Comparison of ENCODE assay signal across 17 cellular contexts in the genomic region with DNA sequence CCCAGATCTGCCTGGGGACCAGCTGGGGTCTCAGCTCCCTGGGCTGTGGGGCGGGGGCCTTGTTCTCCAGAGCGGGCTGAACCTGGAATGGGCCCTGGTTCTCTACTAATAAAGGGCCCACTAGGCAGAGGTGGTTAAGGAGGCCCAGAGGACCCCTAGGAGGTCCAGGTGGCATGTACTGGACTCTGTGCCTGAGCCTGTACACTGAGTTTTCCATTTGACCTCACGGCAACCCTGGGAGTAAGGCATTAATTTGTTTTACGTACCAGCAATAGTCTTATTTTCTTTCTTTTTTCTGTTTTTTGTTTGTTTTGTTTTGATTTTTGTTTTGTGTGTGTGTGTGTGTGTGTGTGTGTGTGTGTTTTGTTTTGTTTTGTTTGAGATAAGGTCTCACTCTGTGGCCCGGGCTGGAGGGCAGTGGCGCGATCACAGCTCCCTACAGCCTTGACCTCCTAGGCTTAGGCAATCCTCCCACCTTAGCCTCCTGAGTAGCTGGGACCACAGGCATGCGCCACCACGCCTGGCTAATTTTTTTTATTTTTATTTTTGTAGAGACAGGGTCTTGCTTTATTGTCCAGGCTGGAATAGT. TPM values are rescaled to one million over a fixed set of nuclear protein-coding genes. Genes with fewer than 3 reads are reported as not detected.
DNase-seq lines count a peak whose midpoint lies in the region; ATAC-seq and TF ChIP-seq lines count a peak whose summit lies in the region.
"Had no signal": no experiment of that assay in that cellular context is flagged by ENCODE, and none has a peak within 500 bp of the region (broad histone marks: within the 10 kb centered on the region; RNA-seq: fewer than 3 reads in every experiment).

No MANE protein-coding gene starts in this region.

- no peak for DNase-seq in activated naive CD4-positive, alpha-beta T cell treated with anti-CD3 and anti-CD28 coated beads, Interleukin-2, amount 50 U/mL, for 72 hours (ENCODE audit: low spot score in 2 of 2)
- DNase-seq in body of pancreas = peak in 1 of 4 donors; percentile 12
- no peak for DNase-seq in neuronal stem cell (ENCODE audit: low spot score)
- no peak for DNase-seq in EL
- DNase-seq in activated T-cell treated with anti-CD3 and anti-CD28 coated beads for 4 hours = no peak
- DNase-seq: AML-193; Caco-2; CD4-positive, alpha-beta T cell; DMS79; GF-D8 had no signal

- H3K4me2 ChIP-seq in neuronal stem cell (ENCODE audit: insufficient read depth, low read length, poor library complexity, severe bottlenecking) = no peak overlapping the region
- H3K4me2 ChIP-seq: A549 had no signal

- no peak overlapping the region for H4K91ac ChIP-seq in neuronal stem cell (ENCODE audit: low read depth, low read length, poor library complexity)

- no peak overlapping the region for H3K14ac ChIP-seq in neuronal stem cell (ENCODE audit: low read length)

- intact Hi-C loops in body of pancreas (cut with DNase I) = no loop called here

- no peaks in the 10 kb centered on the region for H3K36me3 Mint-ChIP-seq in activated naive CD4-positive, alpha-beta T cell treated with anti-CD3 and anti-CD28 coated beads, Interleukin-2, amount 50 U/mL, for 24 hours
- no peaks in the 10 kb centered on the region for H3K36me3 Mint-ChIP-seq in activated naive CD4-positive, alpha-beta T cell treated with anti-CD3 and anti-CD28 coated beads, Interleukin-2, amount 50 U/mL, for 72 hours

- peaks cover 56% of the 10 kb centered on the region for H3K4me1 ChIP-seq in body of pancreas
- H3K4me1 ChIP-seq in neuronal stem cell (ENCODE audit: control insufficient read depth in 2 of 2, insufficient read depth in 1 of 2, low read depth in 1 of 2, low read length in 2 of 2) = peaks cover 4 to 10% of the 10 kb centered on the region in 2 donors
- H3K4me1 ChIP-seq: HAP-1 had no signal

- H3K4me3 ChIP-seq in body of pancreas = no peak overlapping the region
- no peak overlapping the region for H3K4me3 ChIP-seq in neuronal stem cell (ENCODE audit: low read length in 2 of 2)
- H3K4me3 ChIP-seq: A549, HAP-1 had no signal

- no peak overlapping the region for H3K9ac ChIP-seq in neuronal stem cell (ENCODE audit: low read depth, low read length, poor library complexity)

- no peak overlapping the region for H3K23ac ChIP-seq in neuronal stem cell (ENCODE audit: low read depth, low read length, poor library complexity)

- WGBS in body of pancreas, 2 donors = 48 to 63% methylated on average over 7 to 9 of the region's 9 CpGs
- WGBS in neuronal stem cell (ENCODE audit: extremely low coverage in 2 of 2, insufficient read length in 2 of 2, insufficient replicate concordance in 1 of 2), 2 donors = no CpG with 5 or more reads among the region's 9 CpGs

- TF ChIP-seq CTCF in body of pancreas (IDR thresholded peaks at IDR 0.05) = no peak

- H3K27me3 ChIP-seq in body of pancreas (no peaks in the 10 kb centered on the region), neuronal stem cell (ENCODE audit: control insufficient read depth in 3 of 3, insufficient read depth in 3 of 3, low read depth in 1 of 3, low read length in 3 of 3) (peaks cover 0 to 28% (median 0%) of the 10 kb centered on the region in 3 experiments)

- no peak overlapping the region for H2BK120ac ChIP-seq in neuronal stem cell (ENCODE audit: low read depth, low read length)

- H3K27ac Mint-ChIP-seq in activated naive CD4-positive, alpha-beta T cell treated with anti-CD3 and anti-CD28 coated beads, Interleukin-2, amount 50 U/mL, for 24 hours = peak overlapping the region; percentile 57
- H3K27ac Mint-ChIP-seq in activated naive CD4-positive, alpha-beta T cell treated with anti-CD3 and anti-CD28 coated beads, Interleukin-2, amount 50 U/mL, for 72 hours = peak overlapping the region in 1 of 2 donors; percentile 63
- H3K27ac Mint-ChIP-seq: CD4-positive, alpha-beta T cell had no signal

- peak overlapping the region; percentile 55 for H3K18ac ChIP-seq in neuronal stem cell (ENCODE audit: low read length)

- H3K27me3 Mint-ChIP-seq in activated naive CD4-positive, alpha-beta T cell treated with anti-CD3 and anti-CD28 coated beads, Interleukin-2, amount 50 U/mL, for 24 hours = no peaks in the 10 kb centered on the region
- H3K27me3 Mint-ChIP-seq: CD4-positive, alpha-beta T cell had no signal

- no peak overlapping the region for H2BK12ac ChIP-seq in neuronal stem cell (ENCODE audit: low read length)

- H2AK5ac ChIP-seq in neuronal stem cell (ENCODE audit: low read depth, low read length) = no peak overlapping the region

- H3K9me3 ChIP-seq in body of pancreas = no peaks in the 10 kb centered on the region
- H3K9me3 ChIP-seq in neuronal stem cell (replicated peaks in 1 of 2; ENCODE audit: control insufficient read depth in 2 of 2, insufficient read depth in 1 of 2, low read depth in 1 of 2, low read length in 2 of 2) = no peaks in the 10 kb centered on the region
- H3K9me3 ChIP-seq: A549, Caco-2, HAP-1 had no signal

- no peak for TF ChIP-seq POLR2A in body of pancreas (IDR thresholded peaks at IDR 0.05)

- H3K27ac ChIP-seq in body of pancreas (peak overlapping the region; percentile 49 to 72 (median 66)), neuronal stem cell (replicated peaks; ENCODE audit: low read length) (no peak overlapping the region)
- H3K27ac ChIP-seq: 22Rv1, A549, C4-2B had no signal

- H3K4ac ChIP-seq in neuronal stem cell (ENCODE audit: low read length) = no peak overlapping the region

- no peak overlapping the region for H2AFZ ChIP-seq in neuronal stem cell (ENCODE audit: low read length)

- no peak for ATAC-seq in activated naive CD4-positive, alpha-beta T cell treated with anti-CD3 and anti-CD28 coated beads, Interleukin-2, amount 50 U/mL, for 72 hours
- no peak for ATAC-seq in body of pancreas
- no peak for ATAC-seq in GM18517 (IDR thresholded peaks at IDR 0.05; ENCODE audit: unreplicated experiment)

- H3K4me1 Mint-ChIP-seq in activated naive CD4-positive, alpha-beta T cell treated with anti-CD3 and anti-CD28 coated beads, Interleukin-2, amount 50 U/mL, for 24 hours = no peaks in the 10 kb centered on the region

- H3K4me3 Mint-ChIP-seq in activated naive CD4-positive, alpha-beta T cell treated with anti-CD3 and anti-CD28 coated beads, Interleukin-2, amount 50 U/mL, for 24 hours = no peak overlapping the region
- H3K4me3 Mint-ChIP-seq: CD4-positive, alpha-beta T cell had no signal

- no peak overlapping the region for H4K8ac ChIP-seq in neuronal stem cell (ENCODE audit: low read depth, low read length)

- H2BK5ac ChIP-seq in neuronal stem cell (ENCODE audit: low read length) = no peak overlapping the region

- H2BK15ac ChIP-seq in neuronal stem cell (ENCODE audit: low read length) = no peak overlapping the region

- no peaks in the 10 kb centered on the region for H3K9me3 Mint-ChIP-seq in activated naive CD4-positive, alpha-beta T cell treated with anti-CD3 and anti-CD28 coated beads, Interleukin-2, amount 50 U/mL, for 24 hours
- no peaks in the 10 kb centered on the region for H3K9me3 Mint-ChIP-seq in activated naive CD4-positive, alpha-beta T cell treated with anti-CD3 and anti-CD28 coated beads, Interleukin-2, amount 50 U/mL, for 72 hours
- H3K9me3 Mint-ChIP-seq: CD4-positive, alpha-beta T cell had no signal

- H3K36me3 ChIP-seq in body of pancreas (replicated peaks in 1 of 2; ENCODE audit: insufficient read depth in 1 of 2, low read depth in 2 of 2) = no peaks in the 10 kb centered on the region
- H3K36me3 ChIP-seq in neuronal stem cell (replicated peaks in 1 of 2; ENCODE audit: control insufficient read depth in 2 of 2, insufficient read depth in 2 of 2, low read length in 2 of 2) = no peaks in the 10 kb centered on the region
- H3K36me3 ChIP-seq: HAP-1 had no signal

- no peaks in the 10 kb centered on the region for H3K79me1 ChIP-seq in neuronal stem cell (ENCODE audit: low read depth, low read length)

RNA-seq across cellular contexts. Expression of a gene that starts 19.6 kb away (rescaled TPM):
- 1 to 10 TPM in 1 of 2 donors, not detected in 1; 1.2 TPM for total RNA-seq in activated naive CD4-positive, alpha-beta T cell treated with anti-CD3 and anti-CD28 coated beads, Interleukin-2, amount 50 U/mL, for 72 hours
- total RNA-seq in body of pancreas = 1 to 10 TPM in 1 of 2 donors, not detected in 1; 4.2 TPM
- polyA plus RNA-seq in neuronal stem cell (2013, experiment 1 of 2) = 8.9 TPM
- 9.1 TPM for polyA plus RNA-seq in neuronal stem cell (2013, experiment 2 of 2)
- total RNA-seq: CD4-positive, alpha-beta T cell had no signal

RNA-seq across cellular contexts. Expression of a gene that starts 49.4 kb away (rescaled TPM):
- total RNA-seq in activated naive CD4-positive, alpha-beta T cell treated with anti-CD3 and anti-CD28 coated beads, Interleukin-2, amount 50 U/mL, for 72 hours = not detected
- 1 to 10 TPM in 1 of 2 donors, not detected in 1; 1.3 TPM for total RNA-seq in body of pancreas
- polyA plus RNA-seq in neuronal stem cell (2013, experiment 1 of 2) = 2.9 TPM
- polyA plus RNA-seq in neuronal stem cell (2013, experiment 2 of 2) = 2.7 TPM
- total RNA-seq: Caco-2; CD4-positive, alpha-beta T cell; HT-29 had no signal
